Comparison of ENCODE assay signal across 8 cellular contexts in the genomic region with DNA sequence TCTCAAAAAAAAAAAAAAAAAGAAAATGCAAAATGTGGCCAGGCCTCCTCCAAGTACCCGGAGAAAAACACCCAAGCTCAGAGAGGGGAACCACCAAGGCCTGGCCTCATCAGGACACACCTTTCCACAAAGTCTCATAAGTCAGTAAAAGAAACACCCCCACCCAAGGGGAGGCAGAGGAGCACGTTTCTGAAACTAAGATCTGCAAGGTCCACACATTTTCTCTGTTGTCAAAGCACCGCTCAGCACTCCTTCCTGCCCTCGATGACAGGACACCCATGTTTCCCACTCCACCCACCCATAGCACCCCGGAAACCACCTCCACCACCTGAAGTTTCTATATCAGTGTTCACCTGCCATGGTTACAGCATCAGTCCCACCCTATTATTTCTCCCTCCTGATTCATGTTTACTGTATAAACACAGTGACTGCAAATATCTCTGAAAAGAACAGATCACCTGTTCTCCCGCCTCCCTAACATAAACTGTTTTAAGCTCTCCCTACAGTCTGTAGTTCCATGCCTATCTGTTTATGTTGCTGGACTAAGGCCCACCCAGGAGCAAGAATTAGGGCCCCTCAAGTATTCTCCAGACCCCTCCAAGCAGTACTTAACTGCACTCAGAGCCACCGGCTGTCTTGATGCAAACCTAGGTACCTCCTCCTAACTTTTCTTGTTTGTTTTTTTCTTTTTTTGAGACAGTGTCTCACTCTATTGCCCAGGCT. TPM values are rescaled to one million over a fixed set of nuclear protein-coding genes. Genes with fewer than 3 reads are reported as not detected.
A peak's percentile ranks its signal among the peaks of the same experiment; 100 is the strongest.
DNase-seq lines count a peak whose midpoint lies in the region; ATAC-seq lines count a peak whose summit lies in the region.

No MANE protein-coding gene starts in this region.

- peaks cover 59% of the 10 kb centered on the region for H3K4me1 Mint-ChIP-seq in dendritic cell treated with granulocyte-macrophage colony-stimulating factor and Interleukin-4, amounts not matched to agents 40 ng/mL and 50 ng/mL, for 4 days (ENCODE audit: low read depth)

- peak overlapping the region; percentile 97 for H3K27ac Mint-ChIP-seq in dendritic cell treated with granulocyte-macrophage colony-stimulating factor and Interleukin-4, amounts not matched to agents 40 ng/mL and 50 ng/mL, for 4 days

- DNase-seq in T-helper 2 cell (peak; percentile 42 to 98 (median 79)), posterior vena cava (ENCODE audit: low spot score) (no peak), cerebellar cortex (ENCODE audit: low spot score) (no peak), H4 (ENCODE audit: low spot score) (no peak)
- peak; percentile 60 to 68 for DNase-seq in stimulated activated CD8-positive, alpha-beta memory T cell treated with anti-CD3 and anti-CD28 coated beads, Interleukin-2, amount 100 ng/mL, for 48 hours (ENCODE audit: low read depth in 2 of 2)

- H3K36me3 Mint-ChIP-seq in dendritic cell treated with granulocyte-macrophage colony-stimulating factor and Interleukin-4, amounts not matched to agents 40 ng/mL and 50 ng/mL, for 4 days (ENCODE audit: low read depth), result peaks cover 65% of the 10 kb centered on the region

- H3K9me3 Mint-ChIP-seq in dendritic cell treated with granulocyte-macrophage colony-stimulating factor and Interleukin-4, amounts not matched to agents 40 ng/mL and 50 ng/mL, for 4 days, result no peaks in the 10 kb centered on the region

- peak; percentile 63 for ATAC-seq in GM18858 (IDR thresholded peaks at IDR 0.05; ENCODE audit: unreplicated experiment)
- peak; percentile 51 for ATAC-seq in HG02884 (IDR thresholded peaks at IDR 0.05; ENCODE audit: unreplicated experiment)

- intact Hi-C loops in dendritic cell treated with granulocyte-macrophage colony-stimulating factor and Interleukin-4, amounts not matched to agents 40 ng/mL and 50 ng/mL, for 4 days (cut with micrococcal nuclease), result no loop called here
- intact Hi-C loops in posterior vena cava (cut with DNase I), result loop anchor here in 1 of 2 donors (10.0 kb wide), 1 partner anchor 140 kb away; a partner anchor contains a TSS

- peak overlapping the region; percentile 86 for H3K4me3 Mint-ChIP-seq in dendritic cell treated with granulocyte-macrophage colony-stimulating factor and Interleukin-4, amounts not matched to agents 40 ng/mL and 50 ng/mL, for 4 days

- no peaks in the 10 kb centered on the region for H3K27me3 Mint-ChIP-seq in dendritic cell treated with granulocyte-macrophage colony-stimulating factor and Interleukin-4, amounts not matched to agents 40 ng/mL and 50 ng/mL, for 4 days

RNA-seq across cellular contexts. Expression of a gene that starts 2.0 kb away (rescaled TPM):
- total RNA-seq in posterior vena cava, result 10 to 100 TPM; 28.5 to 29.5 TPM
- 8.9 and 10.6 TPM in 2 replicates for total RNA-seq in H4 (2014; rRNA removed; shearing (Covaris generic))

RNA-seq across cellular contexts. Expression of a gene that starts 11.3 kb away (rescaled TPM):
- total RNA-seq in posterior vena cava, result 10 to 100 TPM; 22.4 to 23.6 TPM
- total RNA-seq in H4 (2014; rRNA removed; shearing (Covaris generic)), result 48.3 and 48.4 TPM in 2 replicates

RNA-seq across cellular contexts. Expression of a gene that starts 42.7 kb away (rescaled TPM):
- 10 to 100 TPM; 67.1 to 89.3 TPM for total RNA-seq in posterior vena cava
- total RNA-seq in H4 (2014; rRNA removed; shearing (Covaris generic)), result 22.8 and 32.2 TPM in 2 replicates

Comparison
In these comparisons a context has a peak if more than half of its experiments do, and no peak if none do; other contexts are left out.
1. DNase-seq: peak in T-helper 2 cell (5 of 5) and stimulated activated CD8-positive, alpha-beta memory T cell treated with anti-CD3 and anti-CD28 coated beads, Interleukin-2, amount 100 ng/mL, for 48 hours (2 of 2); none in posterior vena cava (single experiment), cerebellar cortex (single experiment) and H4 (single experiment).